18 cellular contexts compared by ENCODE assay signal in genomic region chr20:4375881-4376280, GRCh38.
DNase-seq lines count a peak whose midpoint lies in the region; ATAC-seq and TF ChIP-seq lines count a peak whose summit lies in the region.
"Had no signal": no experiment of that assay in that cellular context is flagged by ENCODE, and none has a peak within 500 bp of the region (broad histone marks: within the 10 kb centered on the region; RNA-seq: fewer than 3 reads in every experiment).

No MANE protein-coding gene starts in this region.

- H3K4me3 Mint-ChIP-seq in dendritic cell treated with granulocyte-macrophage colony-stimulating factor and Interleukin-4, amounts not matched to agents 40 ng/mL and 50 ng/mL, for 4 days = no peak overlapping the region
- H3K4me3 Mint-ChIP-seq in activated T-helper 2 cell treated with anti-CD3 and anti-CD28 coated beads, Interferon-gamma antibody, Interleukin-2, Interleukin-4, amounts not matched to agents 10 μg/mL and 5 μg/mL and 100 μg/mL, durations not matched to agents 14 hours and 24 hours and 36 hours (ENCODE audit: low read depth) = no peak overlapping the region
- H3K4me3 Mint-ChIP-seq: activated B cell treated with CpG ODN at 0.5 μM for 24 hours; activated T-cell treated with anti-CD3 and anti-CD28 coated beads, Interleukin-2, amount 50 U/mL, for 72 hours had no signal

- no peaks in the 10 kb centered on the region for H3K27me3 ChIP-seq in trophoblast cell (ENCODE audit: insufficient read depth, low read length)
- H3K27me3 ChIP-seq: esophagus muscularis mucosa had no signal

- DNase-seq in HFF-Myc (ENCODE audit: extremely low read depth, low read depth) (peak; percentile 30), OCI-M1 (lab: John Stamatoyannopoulos, UW) (peak; percentile 7), trophoblast cell (peak in 1 of 2 donors; percentile 14)
- no peak for DNase-seq in activated effector memory CD4-positive, alpha-beta T cell treated with Interleukin-2 at 50 U/mL for 16 hours
- DNase-seq in activated CD8-positive, alpha-beta memory T cell treated with anti-CD3 and anti-CD28 coated beads, Interleukin-2, amount 50 U/mL, for 48 hours = no peak
- no peak for DNase-seq in activated T-helper 2 cell treated with anti-CD3 and anti-CD28 coated beads, Interferon-gamma antibody, Interleukin-2, Interleukin-4, amounts not matched to agents 10 μg/mL and 5 μg/mL and 100 μg/mL, durations not matched to agents 14 hours and 24 hours and 36 hours (ENCODE audit: low spot score)
- DNase-seq: activated B cell treated with CpG ODN at 0.5 μM for 24 hours; activated T-cell treated with anti-CD3 and anti-CD28 coated beads, Interleukin-2, amount 50 U/mL, for 72 hours; Calu3; central memory CD4-positive, alpha-beta T cell; kidney; NCI-H2171 had no signal

- peak overlapping the region; percentile 75 for H3K14ac ChIP-seq in trophoblast cell (ENCODE audit: low read length)

- H3K36me3 Mint-ChIP-seq in dendritic cell treated with granulocyte-macrophage colony-stimulating factor and Interleukin-4, amounts not matched to agents 40 ng/mL and 50 ng/mL, for 4 days (ENCODE audit: low read depth) = no peaks in the 10 kb centered on the region
- peaks cover 3% of the 10 kb centered on the region for H3K36me3 Mint-ChIP-seq in activated T-helper 2 cell treated with anti-CD3 and anti-CD28 coated beads, Interferon-gamma antibody, Interleukin-2, Interleukin-4, amounts not matched to agents 10 μg/mL and 5 μg/mL and 100 μg/mL, durations not matched to agents 14 hours and 24 hours and 36 hours (ENCODE audit: low read depth)

- H3K4me2 ChIP-seq in trophoblast cell (ENCODE audit: low read length) = no peak overlapping the region

- H3K79me2 ChIP-seq in trophoblast cell (ENCODE audit: control insufficient read depth, insufficient read depth, low read length, poor library complexity) = no peaks in the 10 kb centered on the region

- H3K27me3 Mint-ChIP-seq in dendritic cell treated with granulocyte-macrophage colony-stimulating factor and Interleukin-4, amounts not matched to agents 40 ng/mL and 50 ng/mL, for 4 days = peaks cover 7% of the 10 kb centered on the region
- H3K27me3 Mint-ChIP-seq in activated T-helper 2 cell treated with anti-CD3 and anti-CD28 coated beads, Interferon-gamma antibody, Interleukin-2, Interleukin-4, amounts not matched to agents 10 μg/mL and 5 μg/mL and 100 μg/mL, durations not matched to agents 14 hours and 24 hours and 36 hours (ENCODE audit: low read depth) = peaks cover 21% of the 10 kb centered on the region

- H2BK120ac ChIP-seq in trophoblast cell (ENCODE audit: insufficient read depth, low read length, poor library complexity) = no peak overlapping the region

- peak overlapping the region; percentile 13 for H3K27ac ChIP-seq in trophoblast cell (ENCODE audit: low read depth, low read length)
- H3K27ac ChIP-seq: esophagus muscularis mucosa had no signal

- WGBS in trophoblast cell (ENCODE audit: extremely low coverage, insufficient coverage, insufficient read length) = no CpG with 5 or more reads among the region's 4 CpGs

- H2AFZ ChIP-seq in trophoblast cell (ENCODE audit: insufficient read depth, low read length, poor library complexity) = peak overlapping the region; percentile 32

- H3K9me3 Mint-ChIP-seq in dendritic cell treated with granulocyte-macrophage colony-stimulating factor and Interleukin-4, amounts not matched to agents 40 ng/mL and 50 ng/mL, for 4 days = no peaks in the 10 kb centered on the region
- peaks cover 11% of the 10 kb centered on the region for H3K9me3 Mint-ChIP-seq in activated T-helper 2 cell treated with anti-CD3 and anti-CD28 coated beads, Interferon-gamma antibody, Interleukin-2, Interleukin-4, amounts not matched to agents 10 μg/mL and 5 μg/mL and 100 μg/mL, durations not matched to agents 14 hours and 24 hours and 36 hours
- H3K9me3 Mint-ChIP-seq: activated B cell treated with CpG ODN at 0.5 μM for 24 hours; activated T-cell treated with anti-CD3 and anti-CD28 coated beads, Interleukin-2, amount 50 U/mL, for 72 hours had no signal

- intact Hi-C loops in dendritic cell treated with granulocyte-macrophage colony-stimulating factor and Interleukin-4, amounts not matched to agents 40 ng/mL and 50 ng/mL, for 4 days (cut with micrococcal nuclease) = no loop called here
- intact Hi-C loops in activated T-helper 2 cell treated with anti-CD3 and anti-CD28 coated beads, Interferon-gamma antibody, Interleukin-2, Interleukin-4, amounts not matched to agents 10 μg/mL and 5 μg/mL and 100 μg/mL, durations not matched to agents 14 hours and 24 hours and 36 hours (cut with micrococcal nuclease) = no loop called here

- H3K23ac ChIP-seq in trophoblast cell (ENCODE audit: low read length) = no peak overlapping the region

- no peaks in the 10 kb centered on the region for H3K9me3 ChIP-seq in trophoblast cell (ENCODE audit: insufficient read depth, low read depth, low read length)
- H3K9me3 ChIP-seq: esophagus muscularis mucosa had no signal

- peak overlapping the region; percentile 4 for H2BK5ac ChIP-seq in trophoblast cell (ENCODE audit: low read depth, low read length, poor library complexity)

- no peak overlapping the region for H3K9ac ChIP-seq in trophoblast cell (ENCODE audit: low read length)

- no peak overlapping the region for H2AK5ac ChIP-seq in trophoblast cell (ENCODE audit: low read length)

- no peaks in the 10 kb centered on the region for H3K79me1 ChIP-seq in trophoblast cell (ENCODE audit: low read length)

- TF ChIP-seq CTCF in HFF-Myc (IDR thresholded peaks at IDR 0.05; ENCODE audit: low read depth, low read length, missing control alignments) = no peak

- H3K4me3 ChIP-seq in HFF-Myc (replicated peaks; ENCODE audit: low read depth, low read length) = no peak overlapping the region
- no peak overlapping the region for H3K4me3 ChIP-seq in trophoblast cell (ENCODE audit: low read depth, low read length)
- H3K4me3 ChIP-seq: esophagus muscularis mucosa had no signal

- peaks cover 39% of the 10 kb centered on the region for H3K4me1 Mint-ChIP-seq in dendritic cell treated with granulocyte-macrophage colony-stimulating factor and Interleukin-4, amounts not matched to agents 40 ng/mL and 50 ng/mL, for 4 days (ENCODE audit: low read depth)
- peaks cover 27% of the 10 kb centered on the region for H3K4me1 Mint-ChIP-seq in activated T-helper 2 cell treated with anti-CD3 and anti-CD28 coated beads, Interferon-gamma antibody, Interleukin-2, Interleukin-4, amounts not matched to agents 10 μg/mL and 5 μg/mL and 100 μg/mL, durations not matched to agents 14 hours and 24 hours and 36 hours (ENCODE audit: low read depth)
- H3K4me1 Mint-ChIP-seq: activated B cell treated with CpG ODN at 0.5 μM for 24 hours had no signal

- peak overlapping the region; percentile 25 for H3K27ac Mint-ChIP-seq in dendritic cell treated with granulocyte-macrophage colony-stimulating factor and Interleukin-4, amounts not matched to agents 40 ng/mL and 50 ng/mL, for 4 days
- no peak overlapping the region for H3K27ac Mint-ChIP-seq in activated T-helper 2 cell treated with anti-CD3 and anti-CD28 coated beads, Interferon-gamma antibody, Interleukin-2, Interleukin-4, amounts not matched to agents 10 μg/mL and 5 μg/mL and 100 μg/mL, durations not matched to agents 14 hours and 24 hours and 36 hours
- H3K27ac Mint-ChIP-seq: activated B cell treated with CpG ODN at 0.5 μM for 24 hours; activated T-cell treated with anti-CD3 and anti-CD28 coated beads, Interleukin-2, amount 50 U/mL, for 72 hours had no signal

- no peak overlapping the region for H2BK12ac ChIP-seq in trophoblast cell (ENCODE audit: low read length)

- no peak overlapping the region for H3K4ac ChIP-seq in trophoblast cell (ENCODE audit: low read depth, low read length)

- H3K18ac ChIP-seq in trophoblast cell (ENCODE audit: low read length) = no peak overlapping the region

- no peak overlapping the region for H4K8ac ChIP-seq in trophoblast cell (ENCODE audit: low read depth, low read length)

- H4K91ac ChIP-seq in trophoblast cell (ENCODE audit: low read depth, low read length) = peak overlapping the region; percentile 28

- no peak for ATAC-seq in HG02885 (IDR thresholded peaks at IDR 0.05; ENCODE audit: poor library complexity, unreplicated experiment)
- ATAC-seq: activated T-cell treated with anti-CD3 and anti-CD28 coated beads, Interleukin-2, amount 50 U/mL, for 72 hours; HCT116; Right ventricle myocardium inferior; sciatic nerve had no signal

- no peak overlapping the region for H4K12ac ChIP-seq in trophoblast cell (ENCODE audit: low read depth, low read length)

- no peaks in the 10 kb centered on the region for H3K36me3 ChIP-seq in trophoblast cell (ENCODE audit: control insufficient read depth in 1 of 2, insufficient read depth in 2 of 2, low read length in 2 of 2)
- H3K36me3 ChIP-seq: esophagus muscularis mucosa had no signal

- H3K4me1 ChIP-seq in trophoblast cell (ENCODE audit: control insufficient read depth in 1 of 2, insufficient read depth in 2 of 2, low read length in 2 of 2) = peaks cover 12 to 13% of the 10 kb centered on the region in 2 experiments
- H3K4me1 ChIP-seq: esophagus muscularis mucosa had no signal

Comparison
In these comparisons a context has a peak if more than half of its experiments do, and no peak if none do; other contexts are left out.
1. DNase-seq: peak in HFF-Myc (single experiment) and OCI-M1 (single experiment); none in activated effector memory CD4-positive, alpha-beta T cell treated with Interleukin-2 at 50 U/mL for 16 hours (single experiment), activated CD8-positive, alpha-beta memory T cell treated with anti-CD3 and anti-CD28 coated beads, Interleukin-2, amount 50 U/mL, for 48 hours (single experiment) and activated T-helper 2 cell treated with anti-CD3 and anti-CD28 coated beads, Interferon-gamma antibody, Interleukin-2, Interleukin-4, amounts not matched to agents 10 μg/mL and 5 μg/mL and 100 μg/mL, durations not matched to agents 14 hours and 24 hours and 36 hours (single experiment).